In the genomic region with DNA sequence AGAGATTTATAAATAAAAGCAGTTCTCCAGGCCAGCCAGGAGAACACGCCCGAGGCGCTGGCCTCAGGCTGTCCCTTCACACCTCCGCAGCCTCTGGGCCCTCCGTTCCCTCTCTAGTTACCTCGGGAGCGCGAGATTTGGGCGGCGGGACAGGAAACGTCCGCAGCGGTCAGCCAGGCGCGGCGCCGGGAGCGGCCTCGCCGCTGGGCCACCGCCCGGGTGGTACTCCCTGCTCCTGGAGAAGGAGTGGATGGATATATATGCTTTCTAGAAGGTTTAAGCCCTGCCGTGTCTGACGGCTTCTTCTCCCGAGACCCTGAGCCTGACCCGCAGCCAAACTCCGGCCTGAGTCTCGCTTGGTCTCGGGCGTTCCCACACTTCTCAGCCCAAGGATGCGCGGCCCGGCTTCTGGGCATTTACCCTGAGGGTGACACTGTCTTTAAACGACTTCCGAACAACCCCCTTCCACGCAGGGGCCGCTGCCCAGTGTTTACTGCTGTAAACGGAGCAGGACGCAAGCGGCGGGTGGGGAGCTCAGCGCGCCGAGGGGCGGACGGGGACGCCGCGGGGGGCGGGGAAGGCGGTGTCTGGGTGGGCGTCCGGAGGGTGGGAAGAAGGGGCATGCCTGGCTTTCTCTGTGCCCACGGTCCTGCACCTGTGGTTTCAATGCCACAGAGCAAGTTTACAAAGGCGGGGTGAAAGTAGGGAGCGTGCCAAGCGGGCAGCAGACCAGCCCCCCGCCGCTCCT, we compare ENCODE assay signal across 8 cellular contexts. TPM values are rescaled to one million over a fixed set of nuclear protein-coding genes. Genes with fewer than 3 reads are reported as not detected.
DNase-seq lines count a peak whose midpoint lies in the region; FAIRE-seq and TF ChIP-seq lines count a peak whose summit lies in the region.

No MANE protein-coding gene starts in this region.

- peaks cover 3% of the 10 kb centered on the region for H3K9me3 Mint-ChIP-seq in activated naive CD4-positive, alpha-beta T cell treated with anti-CD3 and anti-CD28 coated beads, Interleukin-2, amount 10 ng/mL, durations not matched to agents 7 days and 5 days

- H2AFZ ChIP-seq in keratinocyte (ENCODE audit: control insufficient read depth, low read length), result no peak overlapping the region

- TF ChIP-seq POLR2A in tibial nerve (IDR thresholded peaks at IDR 0.05), result no peak

- H3K4me3 ChIP-seq in keratinocyte (ENCODE audit: control insufficient read depth in 2 of 3, extremely low read depth in 1 of 3, insufficient read depth in 2 of 3, low read depth in 1 of 3, low read length in 3 of 3) (peak overlapping the region in 2 of 3 experiments; percentile 18 to 20), tibial nerve (peak overlapping the region in 3 of 4 donors; percentile 8 to 45 (median 23))

- H3K36me3 ChIP-seq in keratinocyte (ENCODE audit: control insufficient read depth in 2 of 2, extremely low read depth in 1 of 2, insufficient read depth in 2 of 2, low read length in 2 of 2), result no peaks in the 10 kb centered on the region
- no peaks in the 10 kb centered on the region for H3K36me3 ChIP-seq in tibial nerve

- dilution Hi-C loops in keratinocyte (cut with MboI; ENCODE audit: extremely low pct_ligation_motif_present, low sequenced_read_pairs), result no loop called here

- H3K4me2 ChIP-seq in keratinocyte (ENCODE audit: control insufficient read depth, extremely low read depth, insufficient read depth, low read depth, low read length), result peak overlapping the region; percentile 67

- no peak overlapping the region for H3K27ac Mint-ChIP-seq in activated naive CD4-positive, alpha-beta T cell treated with anti-CD3 and anti-CD28 coated beads, Interleukin-2, amount 10 ng/mL, durations not matched to agents 7 days and 5 days

- peaks cover 5% of the 10 kb centered on the region for H4K20me1 ChIP-seq in keratinocyte (ENCODE audit: control insufficient read depth, extremely low read depth, insufficient read depth, low read length)

- no peak overlapping the region for H3K9ac ChIP-seq in keratinocyte (ENCODE audit: control insufficient read depth, extremely low read depth, insufficient read depth, low read length)

- H3K9me3 ChIP-seq in keratinocyte (ENCODE audit: control insufficient read depth, low read depth, low read length) (peaks cover 3% of the 10 kb centered on the region), tibial nerve (peaks cover 0 to 9% (median 1%) of the 10 kb centered on the region in 4 donors)

- H3K4me3 Mint-ChIP-seq in activated naive CD4-positive, alpha-beta T cell treated with anti-CD3 and anti-CD28 coated beads, Interleukin-2, amount 10 ng/mL, durations not matched to agents 7 days and 5 days, result peak overlapping the region; percentile 28

- POLR2A ChIA-PET in RWPE1 (lab: Yijun Ruan, JAX; ENCODE audit: low non-redundant PET), result no interaction called here

- H3K27me3 ChIP-seq in keratinocyte (ENCODE audit: control insufficient read depth, extremely low read depth, insufficient read depth, low read length) (peaks cover 85% of the 10 kb centered on the region), tibial nerve (peaks cover 14 to 88% of the 10 kb centered on the region in 2 donors)

- DNase-seq in activated naive CD4-positive, alpha-beta T cell treated with anti-CD3 and anti-CD28 coated beads, Interleukin-2, amount 10 ng/mL, durations not matched to agents 7 days and 5 days, result no peak
- no peak for DNase-seq in activated naive CD4-positive, alpha-beta T cell treated with anti-CD3 and anti-CD28 coated beads, Interleukin-2, amount 50 U/mL, for 16 hours
- DNase-seq in keratinocyte (ENCODE audit: low read depth, low spot score), result no peak
- DNase-seq in tibial nerve (ENCODE audit: low spot score in 2 of 2), result no peak
- DNase-seq in NCI-H226, result no peak
- DNase-seq in SHP77 treated with DMSO at 0.1 percent for 48 hours (lab: John Stamatoyannopoulos, UW), result no peak
- DNase-seq in RWPE1 (ENCODE audit: low spot score), result no peak

- no peaks in the 10 kb centered on the region for H3K9me1 ChIP-seq in keratinocyte (ENCODE audit: control insufficient read depth, extremely low read depth, insufficient read depth, low read length)

- WGBS in tibial nerve, 2 donors, result 3% methylated on average over 36 to 40 of the region's 59 CpGs

- H3K27me3 Mint-ChIP-seq in activated naive CD4-positive, alpha-beta T cell treated with anti-CD3 and anti-CD28 coated beads, Interleukin-2, amount 10 ng/mL, durations not matched to agents 7 days and 5 days, result peaks cover 96% of the 10 kb centered on the region

- no peak for FAIRE-seq in keratinocyte (lab: Jason Lieb, UNC)

- H3K4me1 ChIP-seq in keratinocyte (ENCODE audit: control insufficient read depth, extremely low read depth, insufficient read depth, low read length), result no peaks in the 10 kb centered on the region
- H3K4me1 ChIP-seq in tibial nerve, result peaks cover 0 to 55% (median 22%) of the 10 kb centered on the region in 4 donors

- CTCF ChIA-PET in activated naive CD4-positive, alpha-beta T cell treated with anti-CD3 and anti-CD28 coated beads, Interleukin-2, amount 10 ng/mL, durations not matched to agents 7 days and 5 days (lab: Charles Lee), result interaction anchor here (2.8 kb wide), 1 partner anchor 323 kb away, joined by 7 read pairs; no protein-coding TSS in a partner anchor
- CTCF ChIA-PET in RWPE1 (lab: Yijun Ruan, JAX), result interaction anchor here (1.7 kb wide), 1 partner anchor 535 kb away, joined by 5 read pairs; no protein-coding TSS in a partner anchor

- no peaks in the 10 kb centered on the region for H3K79me2 ChIP-seq in keratinocyte (ENCODE audit: control insufficient read depth, insufficient read depth, low read length)

- peak overlapping the region; percentile 63; the same call in 1 of the 2 replicates for H3K27ac ChIP-seq in VCaP
- no peak overlapping the region for H3K27ac ChIP-seq in keratinocyte (ENCODE audit: control insufficient read depth, insufficient read depth, low read length)
- H3K27ac ChIP-seq in tibial nerve, result no peak overlapping the region
- no peak overlapping the region for H3K27ac ChIP-seq in RWPE1

- no peak for TF ChIP-seq EP300 in tibial nerve (IDR thresholded peaks at IDR 0.05)

- H3K4me1 Mint-ChIP-seq in activated naive CD4-positive, alpha-beta T cell treated with anti-CD3 and anti-CD28 coated beads, Interleukin-2, amount 10 ng/mL, durations not matched to agents 7 days and 5 days, result peaks cover 32% of the 10 kb centered on the region

- no peak for TF ChIP-seq CTCF in VCaP (conservative IDR thresholded peaks at IDR 0.05)
- TF ChIP-seq CTCF in keratinocyte (optimal IDR thresholded peaks at IDR 0.05 in 1 of 3, IDR thresholded peaks at IDR 0.05 in 1 of 3, conservative IDR thresholded peaks at IDR 0.05 in 1 of 3; ENCODE audit: extremely low read depth in 1 of 3, insufficient read depth in 2 of 3, low read length in 3 of 3), result no peak
- no peak for TF ChIP-seq CTCF in tibial nerve (IDR thresholded peaks at IDR 0.05)
- TF ChIP-seq CTCF in RWPE1 (conservative IDR thresholded peaks at IDR 0.05; ENCODE audit: low read depth), result no peak

- peaks cover 8% of the 10 kb centered on the region for H3K36me3 Mint-ChIP-seq in activated naive CD4-positive, alpha-beta T cell treated with anti-CD3 and anti-CD28 coated beads, Interleukin-2, amount 10 ng/mL, durations not matched to agents 7 days and 5 days

RNA-seq across cellular contexts. Expression of a gene that starts 2.0 kb away (rescaled TPM):
- not detected in 3 replicates for polyA plus RNA-seq in keratinocyte
- 0.27 TPM for polyA plus RNA-seq in keratinocyte (2011; ENCODE audit: low read depth)
- not detected in 2 replicates for polyA plus RNA-seq in keratinocyte (2011; cell fraction: cytosol; rRNA removed)
- 0.06 TPM in 1 of 2 replicates, not detected in the other for polyA plus RNA-seq in keratinocyte (2011; cell fraction: nucleus; rRNA removed)
- 0.10 and 0.15 TPM in 2 replicates for polyA plus RNA-seq in keratinocyte (2012; ENCODE audit: low replicate concordance)
- polyA minus RNA-seq in keratinocyte, result not detected in 3 replicates
- not detected for polyA minus RNA-seq in keratinocyte (2011; cell fraction: cytosol; rRNA and poly(A)+ RNA removed)
- polyA minus RNA-seq in keratinocyte (2011; cell fraction: nucleus; rRNA and poly(A)+ RNA removed), result not detected in 2 replicates
- not detected for total RNA-seq in tibial nerve

RNA-seq across cellular contexts. Expression of a gene that starts 8.1 kb away (rescaled TPM):
- polyA plus RNA-seq in keratinocyte, result not detected in 3 replicates
- not detected for polyA plus RNA-seq in keratinocyte (2011; ENCODE audit: low read depth)
- not detected in 2 replicates for polyA plus RNA-seq in keratinocyte (2011; cell fraction: cytosol; rRNA removed)
- not detected in 2 replicates for polyA plus RNA-seq in keratinocyte (2011; cell fraction: nucleus; rRNA removed)
- polyA plus RNA-seq in keratinocyte (2012; ENCODE audit: low replicate concordance), result not detected in 2 replicates
- not detected in 3 replicates for polyA minus RNA-seq in keratinocyte
- polyA minus RNA-seq in keratinocyte (2011; cell fraction: cytosol; rRNA and poly(A)+ RNA removed), result not detected
- polyA minus RNA-seq in keratinocyte (2011; cell fraction: nucleus; rRNA and poly(A)+ RNA removed), result not detected in 2 replicates
- not detected for total RNA-seq in tibial nerve
